ENCODE assay signal across 8 cellular contexts in the genomic region with DNA sequence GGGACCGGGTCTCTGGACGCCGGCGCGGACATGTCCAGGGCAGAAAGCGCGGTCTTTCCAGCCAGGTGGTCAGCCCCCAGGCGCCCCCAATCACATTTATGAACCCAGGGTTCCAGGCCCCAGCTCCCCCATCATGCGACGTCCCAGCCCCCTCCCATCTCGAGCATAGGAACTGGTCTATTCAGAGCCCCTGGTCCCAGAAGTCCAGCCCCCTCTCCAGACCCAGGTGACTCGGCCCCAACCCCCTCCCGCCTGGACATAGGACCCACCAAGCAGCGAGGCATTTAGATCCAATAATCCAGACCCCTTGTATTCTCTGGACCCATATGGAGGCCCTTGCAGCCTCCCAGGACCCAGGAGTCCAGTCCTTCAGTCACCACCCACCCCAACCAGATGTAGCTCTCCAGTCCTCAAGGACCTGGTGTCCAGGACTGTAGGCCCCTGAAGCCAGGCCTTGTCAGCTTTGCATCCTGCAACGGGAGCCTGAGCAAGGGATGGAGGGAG. TPM values are rescaled to one million over a fixed set of nuclear protein-coding genes. Genes with fewer than 3 reads are reported as not detected.
DNase-seq lines count a peak whose midpoint lies in the region; ATAC-seq and TF ChIP-seq lines count a peak whose summit lies in the region.
"Had no signal": no experiment of that assay in that cellular context is flagged by ENCODE, and none has a peak within 500 bp of the region (broad histone marks: within the 10 kb centered on the region; RNA-seq: fewer than 3 reads in every experiment).

No MANE protein-coding gene starts in this region.

- H3K27ac ChIP-seq in HEK293 (ENCODE audit: extremely low read depth, low read depth, low read length): peak overlapping the region; percentile 34; the same call in 1 of the 2 replicates
- H3K27ac ChIP-seq in hepatocyte: no peak overlapping the region

- no peaks in the 10 kb centered on the region for H3K36me3 Mint-ChIP-seq in WTC11
- peaks cover 4 to 7% of the 10 kb centered on the region in 2 donors for H3K36me3 Mint-ChIP-seq in stimulated activated naive B cell treated with anti-CD40 and anti-IgM and Interleukin-4, amounts not matched to agents 10 μg/mL and 1 μg/mL and 100 μg/mL, for 72 hours

- H3K4me3 Mint-ChIP-seq in WTC11: peak overlapping the region; percentile 86
- H3K4me3 Mint-ChIP-seq in stimulated activated naive B cell treated with anti-CD40 and anti-IgM and Interleukin-4, amounts not matched to agents 10 μg/mL and 1 μg/mL and 100 μg/mL, for 72 hours: peak overlapping the region; percentile 47 to 72

- no peaks in the 10 kb centered on the region for H3K79me2 ChIP-seq in hepatocyte

- DNase-seq in WTC11 (ENCODE audit: low spot score): no peak
- no peak for DNase-seq in hepatocyte (ENCODE audit: low spot score)
- DNase-seq in stimulated activated naive B cell treated with anti-CD40 and anti-IgM and Interleukin-4, amounts not matched to agents 10 μg/mL and 1 μg/mL and 100 μg/mL, for 72 hours: no peak
- DNase-seq in T1000 (lab: John Stamatoyannopoulos, UW): no peak
- DNase-seq in GM20000 (ENCODE audit: low spot score): no peak

- H3K9me2 ChIP-seq in hepatocyte (replicated peaks; ENCODE audit: insufficient read depth): no peaks in the 10 kb centered on the region

- H3K36me3 ChIP-seq in HEK293 (ENCODE audit: control insufficient read depth in 2 of 2, insufficient read depth in 1 of 2, low read length in 2 of 2) (peaks cover 0 to 4% of the 10 kb centered on the region in 2 experiments; a peak in 1 of 3 replicates), hepatocyte (replicated peaks; ENCODE audit: insufficient read depth, low read depth) (no peaks in the 10 kb centered on the region)

- H3K27me3 ChIP-seq in hepatocyte: peaks cover 12% of the 10 kb centered on the region

- peaks cover 51% of the 10 kb centered on the region for H3K27me3 Mint-ChIP-seq in WTC11 (ENCODE audit: low read depth)
- peaks cover 81 to 86% of the 10 kb centered on the region in 2 donors for H3K27me3 Mint-ChIP-seq in stimulated activated naive B cell treated with anti-CD40 and anti-IgM and Interleukin-4, amounts not matched to agents 10 μg/mL and 1 μg/mL and 100 μg/mL, for 72 hours

- peak overlapping the region; percentile 26 for H2AFZ ChIP-seq in hepatocyte

- peaks cover 26% of the 10 kb centered on the region for H3K4me1 Mint-ChIP-seq in WTC11
- peaks cover 12 to 17% of the 10 kb centered on the region in 2 donors for H3K4me1 Mint-ChIP-seq in stimulated activated naive B cell treated with anti-CD40 and anti-IgM and Interleukin-4, amounts not matched to agents 10 μg/mL and 1 μg/mL and 100 μg/mL, for 72 hours

- no peaks in the 10 kb centered on the region for H3K9me3 Mint-ChIP-seq in WTC11
- peaks cover 0 to 6% of the 10 kb centered on the region in 2 donors for H3K9me3 Mint-ChIP-seq in stimulated activated naive B cell treated with anti-CD40 and anti-IgM and Interleukin-4, amounts not matched to agents 10 μg/mL and 1 μg/mL and 100 μg/mL, for 72 hours

- no peaks in the 10 kb centered on the region for H4K20me1 ChIP-seq in hepatocyte (ENCODE audit: insufficient read depth, poor library complexity, severe bottlenecking)

- ATAC-seq in WTC11 (no peak), GM21786 (IDR thresholded peaks at IDR 0.05; ENCODE audit: unreplicated experiment) (no peak)
- ATAC-seq in stimulated activated naive B cell treated with anti-CD40 and anti-IgM and Interleukin-4, amounts not matched to agents 10 μg/mL and 1 μg/mL and 100 μg/mL, for 72 hours (replicated peaks): no peak

- H3K9me3 ChIP-seq in HEK293 (ENCODE audit: control insufficient read depth, insufficient read depth, low read depth, low read length) (no peaks in the 10 kb centered on the region), hepatocyte (ENCODE audit: low read depth) (no peaks in the 10 kb centered on the region)

- H3K4me1 ChIP-seq in HEK293 (ENCODE audit: control insufficient read depth, insufficient read depth, low read length) (peaks cover 16% of the 10 kb centered on the region), hepatocyte (ENCODE audit: insufficient read depth) (peaks cover 17% of the 10 kb centered on the region)

- H3K4me2 ChIP-seq in hepatocyte: peak overlapping the region; percentile 96

- 4% methylated on average over 7 of the region's 15 CpGs for WGBS in hepatocyte (ENCODE audit: low lambda C conversion rate, missing lambda C conversion rate)

- H3K4me3 ChIP-seq in HEK293 (ENCODE audit: low read depth, low read length) (peak overlapping the region; percentile 27), hepatocyte (peak overlapping the region; percentile 45)

- CTCF ChIA-PET in HEK293 (lab: Yijun Ruan, JAX) (interaction anchor here (0.6 to 3.2 kb wide), 10 partner anchors 8 to 321 kb away, joined by 3 to 12 read pairs (median 3); a partner anchor contains a TSS), WTC11 (lab: Charles Lee) (interaction anchor here (0.5 to 3.7 kb wide), 8 partner anchors 9 to 113 kb away, joined by 3 to 25 read pairs (median 14); no protein-coding TSS in a partner anchor)

- POLR2A ChIA-PET in HEK293 (lab: Yijun Ruan, JAX) (interaction anchor here (0.9 to 2.8 kb wide), 12 partner anchors 10 to 256 kb away, joined by 3 to 25 read pairs (median 4); a partner anchor contains a TSS), WTC11 (lab: Charles Lee) (interaction anchor here (1.1 to 3.0 kb wide), 4 partner anchors 8 to 84 kb away, joined by 3 to 15 read pairs (median 9); a partner anchor contains a TSS)

- no peak overlapping the region for H3K27ac Mint-ChIP-seq in WTC11
- peak overlapping the region; percentile 22 for H3K27ac Mint-ChIP-seq in stimulated activated naive B cell treated with anti-CD40 and anti-IgM and Interleukin-4, amounts not matched to agents 10 μg/mL and 1 μg/mL and 100 μg/mL, for 72 hours

- TF ChIP-seq CTCF in HEK293 (tag by site-specific recombination; IDR thresholded peaks at IDR 0.05): no peak
- TF ChIP-seq CTCF in WTC11 (IDR thresholded peaks at IDR 0.05): no peak
- TF ChIP-seq CTCF in hepatocyte (IDR thresholded peaks at IDR 0.05; ENCODE audit: poor library complexity): no peak
- no peak for TF ChIP-seq CTCF in GM20000 (IDR thresholded peaks at IDR 0.05; ENCODE audit: extremely low read depth, missing control alignments)

TF ChIP-seq in HEK293, 187 proteins besides CTCF, POLR2A, EP300 and RAD21 (continues in another document):
- TF ChIP-seq ZNF366 (tag by site-specific recombination; conservative IDR thresholded peaks at IDR 0.05) (peak; percentile 72), ZBTB20 (tag by site-specific recombination; IDR thresholded peaks at IDR 0.05) (peak; percentile 91), KLF7 (tag by site-specific recombination; IDR thresholded peaks at IDR 0.05; ENCODE audit: borderline replicate concordance) (peak; percentile 32; the same call in 1 of the 2 replicates), ZNF670 (tag by site-specific recombination; IDR thresholded peaks at IDR 0.05; ENCODE audit: low read depth) (no peak), ZBTB21 (tag by site-specific recombination; IDR thresholded peaks at IDR 0.05) (peak; percentile 14; the same call in 1 of the 2 replicates)
- TF ChIP-seq, protein P1, sequence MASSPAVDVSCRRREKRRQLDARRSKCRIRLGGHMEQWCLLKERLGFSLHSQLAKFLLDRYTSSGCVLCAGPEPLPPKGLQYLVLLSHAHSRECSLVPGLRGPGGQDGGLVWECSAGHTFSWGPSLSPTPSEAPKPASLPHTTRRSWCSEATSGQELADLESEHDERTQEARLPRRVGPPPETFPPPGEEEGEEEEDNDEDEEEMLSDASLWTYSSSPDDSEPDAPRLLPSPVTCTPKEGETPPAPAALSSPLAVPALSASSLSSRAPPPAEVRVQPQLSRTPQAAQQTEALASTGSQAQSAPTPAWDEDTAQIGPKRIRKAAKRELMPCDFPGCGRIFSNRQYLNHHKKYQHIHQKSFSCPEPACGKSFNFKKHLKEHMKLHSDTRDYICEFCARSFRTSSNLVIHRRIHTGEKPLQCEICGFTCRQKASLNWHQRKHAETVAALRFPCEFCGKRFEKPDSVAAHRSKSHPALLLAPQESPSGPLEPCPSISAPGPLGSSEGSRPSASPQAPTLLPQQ (tag by site-specific recombination; IDR thresholded peaks at IDR 0.05): 0 out of 2 replicates have a peak, but pooled peaks have one; percentile 0

TF ChIP-seq in WTC11, 78 proteins besides CTCF, POLR2A, EP300 and RAD21 (continues in another document):
- TF ChIP-seq GRHL2 (CRISPR knock-in tag; IDR thresholded peaks at IDR 0.05; ENCODE audit: insufficient replicate concordance, severe bottlenecking): no peak

RNA-seq across cellular contexts. Expression of a gene that starts 0.5 kb away (rescaled TPM):
- total RNA-seq in WTC11 (2021) (15.5 to 24.0 TPM (median 20.2 TPM) in 3 replicates), hepatocyte (19.8 and 29.0 TPM in 2 replicates)
- 115 and 147 TPM in 2 replicates for polyA plus RNA-seq in hepatocyte

RNA-seq across cellular contexts. Expression of a gene that starts 12.2 kb away (rescaled TPM):
- total RNA-seq in WTC11 (2021): 4.7 to 5.3 TPM (median 4.9 TPM) in 3 replicates
- 0.12 and 1.4 TPM in 2 replicates for total RNA-seq in hepatocyte
- polyA plus RNA-seq in hepatocyte: 0.64 and 2.3 TPM in 2 replicates
- total RNA-seq: lung microvascular endothelial cell had no signal

RNA-seq across cellular contexts. Expression of a gene that starts 16.6 kb away (rescaled TPM):
- total RNA-seq in WTC11 (2021): 0.61 to 1.7 TPM (median 1.7 TPM) in 3 replicates
- total RNA-seq in hepatocyte: 0.30 and 0.36 TPM in 2 replicates
- polyA plus RNA-seq in hepatocyte: 0.15 and 0.76 TPM in 2 replicates
- total RNA-seq: lung microvascular endothelial cell had no signal

RNA-seq across cellular contexts. Expression of a gene that starts 31.5 kb away (rescaled TPM):
- total RNA-seq in WTC11 (2021) (10.6 to 13.9 TPM (median 12.8 TPM) in 3 replicates), hepatocyte (2.7 and 3.9 TPM in 2 replicates)
- polyA plus RNA-seq in hepatocyte: 7.3 and 10.8 TPM in 2 replicates

RNA-seq across cellular contexts. Expression of a gene that starts 33.5 kb away (rescaled TPM):
- total RNA-seq in WTC11 (2021): 1.8 to 1.9 TPM (median 1.8 TPM) in 3 replicates
- 0.97 and 1.4 TPM in 2 replicates for total RNA-seq in hepatocyte
- 3.9 and 4.8 TPM in 2 replicates for polyA plus RNA-seq in hepatocyte
